Comparison of ENCODE assay signal across 10 cellular contexts in the genomic region with DNA sequence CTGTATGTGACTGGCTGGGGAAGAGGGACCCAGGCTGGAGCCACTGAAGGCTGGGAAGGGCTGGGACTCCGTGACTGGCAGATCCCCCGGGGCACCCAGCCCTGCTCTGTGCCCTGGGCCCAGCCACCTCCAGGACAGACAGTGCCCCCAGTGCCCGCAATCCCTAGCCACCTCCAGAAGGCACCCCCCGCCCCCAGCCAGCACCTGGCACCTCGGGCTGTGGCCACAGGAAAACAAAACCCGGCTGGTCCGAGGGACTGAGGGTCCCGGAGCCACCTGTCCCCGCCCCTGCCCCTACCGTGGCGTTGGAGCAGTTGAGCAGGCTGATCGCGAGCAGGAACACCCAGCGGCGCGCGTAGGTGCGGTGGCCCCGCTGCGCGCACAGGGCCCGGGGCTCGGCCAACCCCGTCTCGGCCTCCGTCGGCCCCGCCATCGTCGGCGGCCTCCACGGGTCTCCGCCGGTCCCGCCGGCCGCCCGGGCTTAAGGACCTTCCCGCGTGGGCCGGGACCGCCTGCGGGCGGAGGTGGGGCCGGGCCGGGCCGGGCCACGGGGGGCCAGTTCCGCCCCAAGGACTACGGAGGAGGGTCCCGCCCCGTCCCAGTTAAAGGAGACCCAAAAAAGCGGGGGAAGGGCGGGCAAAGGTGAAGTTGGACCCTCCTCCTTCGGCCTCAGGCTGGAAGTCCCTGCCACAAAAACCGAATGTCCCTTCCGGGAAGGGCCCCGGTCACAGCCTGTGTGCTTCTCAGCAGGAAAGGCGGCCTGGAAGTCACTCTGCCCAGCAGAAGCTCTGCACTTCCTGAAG. TPM values are rescaled to one million over a fixed set of nuclear protein-coding genes. Genes with fewer than 3 reads are reported as not detected.
DNase-seq lines count a peak whose midpoint lies in the region; TF ChIP-seq lines count a peak whose summit lies in the region.
"Had no signal": no experiment of that assay in that cellular context is flagged by ENCODE, and none has a peak within 500 bp of the region (broad histone marks: within the 10 kb centered on the region; RNA-seq: fewer than 3 reads in every experiment).

A gene (minus strand): TSS at position 457 of the 803 bp plus-strand sequence. CDS start 24 bp downstream, at position 433.

- in situ Hi-C loops in mammary epithelial cell (cut with MboI; ENCODE audit: low sequenced_read_pairs in 2 of 2), result no loop called here

- H3K27ac ChIP-seq in mammary epithelial cell (ENCODE audit: insufficient read depth, low read depth, low read length) (no peak within 1 kb of the TSS), esophagus muscularis mucosa (replicated peaks in 1 of 4) (peak within 1 kb of the TSS; percentile 70 to 83 (median 80)), muscle layer of colon (ENCODE audit: low read depth, low read length) (peak within 1 kb of the TSS; percentile 75), vagina (peak within 1 kb of the TSS; percentile 85), WERI-Rb-1 (no peak within 1 kb of the TSS)
- H3K27ac ChIP-seq in CD4-positive, alpha-beta memory T cell (ENCODE audit: low read depth, low read length), result no peak within 1 kb of the TSS

- no peaks in the 10 kb centered on the region for H3K27me3 Mint-ChIP-seq in MCF 10A (ENCODE audit: insufficient read depth, unreplicated experiment)
- peaks cover 0 to 15% of the 10 kb centered on the region in 2 donors for H3K27me3 Mint-ChIP-seq in CD4-positive, alpha-beta memory T cell

- no peaks in the 10 kb centered on the region for H3K9me3 Mint-ChIP-seq in MCF 10A (ENCODE audit: unreplicated experiment)
- peaks cover 0 to 2% (median 0%) of the 10 kb centered on the region in 8 donors for H3K9me3 Mint-ChIP-seq in CD4-positive, alpha-beta memory T cell

- H3K9ac ChIP-seq in mammary epithelial cell (ENCODE audit: insufficient read depth, low read length), result no peak within 1 kb of the TSS
- no peak within 1 kb of the TSS for H3K9ac ChIP-seq in muscle layer of colon (ENCODE audit: low read length)

- peaks cover 5% of the 10 kb centered on the region for H3K36me3 Mint-ChIP-seq in MCF 10A (ENCODE audit: insufficient read depth, unreplicated experiment)
- H3K36me3 Mint-ChIP-seq in CD4-positive, alpha-beta memory T cell, result no peaks in the 10 kb centered on the region

- TF ChIP-seq EP300 in esophagus muscularis mucosa (IDR thresholded peaks at IDR 0.05), result no peak

- TF ChIP-seq POLR2A in esophagus muscularis mucosa (IDR thresholded peaks at IDR 0.05; ENCODE audit: low read depth), result no peak
- TF ChIP-seq POLR2A in vagina (IDR thresholded peaks at IDR 0.05), result no peak

- no peaks in the 10 kb centered on the region for H3K79me2 ChIP-seq in mammary epithelial cell (ENCODE audit: insufficient read depth, low read length)

- no peaks in the 10 kb centered on the region for H4K20me1 ChIP-seq in mammary epithelial cell (ENCODE audit: insufficient read depth, low read length)

- DNase-seq in MCF 10A (ENCODE audit: unreplicated experiment), result no peak
- no peak for DNase-seq in mammary epithelial cell
- DNase-seq in esophagus muscularis mucosa (ENCODE audit: extremely low spot score), result no peak
- DNase-seq in vagina (ENCODE audit: extremely low spot score in 2 of 2), result no peak
- DNase-seq in WERI-Rb-1, result no peak
- no peak for DNase-seq in Kasumi-1 (lab: John Stamatoyannopoulos, UW)
- DNase-seq in CD4-positive, alpha-beta memory T cell, result no peak
- DNase-seq: DMS79 had no signal

- H3K9me3 ChIP-seq in mammary epithelial cell (replicated peaks; ENCODE audit: insufficient read depth, low read length) (no peaks in the 10 kb centered on the region), esophagus muscularis mucosa (no peaks in the 10 kb centered on the region), muscle layer of colon (ENCODE audit: low read length) (no peaks in the 10 kb centered on the region), vagina (no peaks in the 10 kb centered on the region), WERI-Rb-1 (ENCODE audit: severe bottlenecking) (no peaks in the 10 kb centered on the region)
- no peaks in the 10 kb centered on the region for H3K9me3 ChIP-seq in CD4-positive, alpha-beta memory T cell (ENCODE audit: control insufficient read depth in 1 of 2, low read length in 2 of 2)

- POLR2A ChIA-PET in MCF 10A (lab: Yijun Ruan, JAX), result no interaction called here
- POLR2A ChIA-PET in CD4-positive, alpha-beta memory T cell (lab: Charles Lee; ENCODE audit: partially characterized antibody), result no interaction called here

- H3K4me1 ChIP-seq in mammary epithelial cell (ENCODE audit: insufficient read depth, low read length) (peaks cover 10% of the 10 kb centered on the region), esophagus muscularis mucosa (peaks cover 36 to 46% (median 37%) of the 10 kb centered on the region in 4 donors), muscle layer of colon (ENCODE audit: insufficient read depth, low read length) (peaks cover 11% of the 10 kb centered on the region), vagina (peaks cover 35% of the 10 kb centered on the region)
- peaks cover 6% of the 10 kb centered on the region for H3K4me1 ChIP-seq in CD4-positive, alpha-beta memory T cell (ENCODE audit: insufficient read depth, low read length)

- H3K27ac Mint-ChIP-seq in MCF 10A (ENCODE audit: low read depth, unreplicated experiment), result peak within 1 kb of the TSS; percentile 91
- peak within 1 kb of the TSS in 1 of 7 donors; percentile 43 for H3K27ac Mint-ChIP-seq in CD4-positive, alpha-beta memory T cell

- no peaks in the 10 kb centered on the region for H3K27me3 ChIP-seq in mammary epithelial cell (ENCODE audit: insufficient read depth, low read length)
- peaks cover 0 to 23% (median 0%) of the 10 kb centered on the region in 4 donors for H3K27me3 ChIP-seq in esophagus muscularis mucosa
- H3K27me3 ChIP-seq in muscle layer of colon (ENCODE audit: control insufficient read depth in 1 of 2, insufficient read depth in 2 of 2, low read length in 2 of 2), result peaks cover 0 to 21% of the 10 kb centered on the region in 2 donors
- no peaks in the 10 kb centered on the region for H3K27me3 ChIP-seq in vagina
- no peaks in the 10 kb centered on the region for H3K27me3 ChIP-seq in WERI-Rb-1 (ENCODE audit: insufficient read depth, low read depth, severe bottlenecking)
- no peaks in the 10 kb centered on the region for H3K27me3 ChIP-seq in CD4-positive, alpha-beta memory T cell (ENCODE audit: insufficient read depth, low read length)

- H3K4me2 ChIP-seq in mammary epithelial cell (ENCODE audit: insufficient read depth, low read depth, low read length), result no peak within 1 kb of the TSS

- WGBS in mammary epithelial cell (ENCODE audit: low coverage, missing lambda C conversion rate), result 40% methylated on average over 4 of the region's 59 CpGs
- WGBS in esophagus muscularis mucosa, result 32% methylated on average over 7 of the region's 59 CpGs

- intact Hi-C loops in MCF 10A (cut with micrococcal nuclease) (no loop called here), mammary epithelial cell (cut with micrococcal nuclease) (no loop called here), esophagus muscularis mucosa (cut with DNase I) (no loop called here), vagina (cut with DNase I) (no loop called here)
- intact Hi-C loops in CD4-positive, alpha-beta memory T cell (cut with micrococcal nuclease), result no loop called here

- no peak for TF ChIP-seq CTCF in MCF 10A (IDR thresholded peaks at IDR 0.05; ENCODE audit: unreplicated experiment)
- TF ChIP-seq CTCF in mammary epithelial cell (conservative IDR thresholded peaks at IDR 0.05 in 1 of 2, IDR thresholded peaks at IDR 0.05 in 1 of 2; ENCODE audit: extremely low read depth in 1 of 2, insufficient read depth in 1 of 2, low read depth in 1 of 2, low read length in 2 of 2), result no peak
- no peak for TF ChIP-seq CTCF in esophagus muscularis mucosa (IDR thresholded peaks at IDR 0.05)
- no peak for TF ChIP-seq CTCF in vagina (IDR thresholded peaks at IDR 0.05)
- TF ChIP-seq CTCF in WERI-Rb-1 (IDR thresholded peaks at IDR 0.05; ENCODE audit: low read depth, low read length), result no peak

- H2AFZ ChIP-seq in mammary epithelial cell (ENCODE audit: low read depth, low read length), result no peak within 1 kb of the TSS

- H3K4me3 Mint-ChIP-seq in MCF 10A (ENCODE audit: unreplicated experiment), result peak within 1 kb of the TSS; percentile 64
- peak within 1 kb of the TSS in 1 of 8 donors; percentile 20 for H3K4me3 Mint-ChIP-seq in CD4-positive, alpha-beta memory T cell

- dilution Hi-C loops in mammary epithelial cell (cut with HindIII; ENCODE audit: low sequenced_read_pairs), result no loop called here

- H3K4me3 ChIP-seq in mammary epithelial cell (replicated peaks in 1 of 3; ENCODE audit: insufficient read depth in 1 of 3, low read depth in 2 of 3, low read length in 3 of 3) (no peak within 1 kb of the TSS), esophagus muscularis mucosa (peak within 1 kb of the TSS; percentile 57 to 68 (median 58)), muscle layer of colon (ENCODE audit: low read depth in 1 of 2, low read length in 2 of 2) (peak within 1 kb of the TSS; percentile 38), vagina (peak within 1 kb of the TSS; percentile 50 to 51), WERI-Rb-1 (ENCODE audit: low read depth, low read length) (no peak within 1 kb of the TSS)
- no peak within 1 kb of the TSS for H3K4me3 ChIP-seq in CD4-positive, alpha-beta memory T cell (ENCODE audit: low read length in 2 of 2)

- peaks cover 11% of the 10 kb centered on the region for H3K4me1 Mint-ChIP-seq in MCF 10A (ENCODE audit: insufficient read depth, unreplicated experiment)
- H3K4me1 Mint-ChIP-seq in CD4-positive, alpha-beta memory T cell, result peaks cover 0 to 6% (median 4%) of the 10 kb centered on the region in 4 donors

- CTCF ChIA-PET in MCF 10A (lab: Yijun Ruan, JAX), result no interaction called here
- CTCF ChIA-PET in mammary epithelial cell (lab: Charles Lee; ENCODE audit: low non-redundant PET), result no interaction called here
- CTCF ChIA-PET in CD4-positive, alpha-beta memory T cell (lab: Charles Lee; ENCODE audit: partially characterized antibody), result no interaction called here

- H3K36me3 ChIP-seq in mammary epithelial cell (ENCODE audit: insufficient read depth, low read length), result no peaks in the 10 kb centered on the region
- H3K36me3 ChIP-seq in esophagus muscularis mucosa, result peaks cover 0 to 11% (median 5%) of the 10 kb centered on the region in 4 donors
- no peaks in the 10 kb centered on the region for H3K36me3 ChIP-seq in muscle layer of colon (ENCODE audit: insufficient read depth, low read length)
- H3K36me3 ChIP-seq in vagina, result no peaks in the 10 kb centered on the region
- H3K36me3 ChIP-seq in WERI-Rb-1, result no peaks in the 10 kb centered on the region
- no peaks in the 10 kb centered on the region for H3K36me3 ChIP-seq in CD4-positive, alpha-beta memory T cell (ENCODE audit: insufficient read depth, low read length)

- no TSS peak for BruUV-seq in MCF 10A (replicated peaks; lab: Mats Ljungman, UMichigan)
- no TSS peak for BruUV-seq in mammary epithelial cell (replicated peaks; lab: Mats Ljungman, UMichigan)

RNA-seq across cellular contexts. Expression of the gene that starts here (rescaled TPM):
- total RNA-seq in MCF 10A (2022) (not detected in 2 replicates), mammary epithelial cell (under 1 TPM in 1 of 2 donors, not detected in 1; 0.83 TPM), esophagus muscularis mucosa (1 to 10 TPM; 5.5 to 9.4 (median 7.6) TPM), vagina (11.0 TPM)
- not detected for polyA plus RNA-seq in mammary epithelial cell
- polyA minus RNA-seq in mammary epithelial cell, result not detected
- total RNA-seq in CD4-positive, alpha-beta memory T cell, result 1 to 10 TPM; 1.0 to 1.7 TPM
- polyA plus RNA-seq in CD4-positive, alpha-beta memory T cell, result not detected
- total RNA-seq: SK-MEL-5 had no signal

Comparison
In these comparisons a context has a peak if more than half of its experiments do, and no peak if none do; other contexts are left out.
1. H3K27ac ChIP-seq: peak in esophagus muscularis mucosa (4 of 4), muscle layer of colon (single experiment) and vagina (single experiment); none in mammary epithelial cell (single experiment), WERI-Rb-1 (single experiment) and CD4-positive, alpha-beta memory T cell (single experiment).
2. H3K4me3 ChIP-seq: peak in esophagus muscularis mucosa (4 of 4), muscle layer of colon (2 of 2) and vagina (2 of 2); none in mammary epithelial cell (0 of 3), WERI-Rb-1 (single experiment) and CD4-positive, alpha-beta memory T cell (0 of 2).